8 cellular contexts compared by ENCODE assay signal in the genomic region with DNA sequence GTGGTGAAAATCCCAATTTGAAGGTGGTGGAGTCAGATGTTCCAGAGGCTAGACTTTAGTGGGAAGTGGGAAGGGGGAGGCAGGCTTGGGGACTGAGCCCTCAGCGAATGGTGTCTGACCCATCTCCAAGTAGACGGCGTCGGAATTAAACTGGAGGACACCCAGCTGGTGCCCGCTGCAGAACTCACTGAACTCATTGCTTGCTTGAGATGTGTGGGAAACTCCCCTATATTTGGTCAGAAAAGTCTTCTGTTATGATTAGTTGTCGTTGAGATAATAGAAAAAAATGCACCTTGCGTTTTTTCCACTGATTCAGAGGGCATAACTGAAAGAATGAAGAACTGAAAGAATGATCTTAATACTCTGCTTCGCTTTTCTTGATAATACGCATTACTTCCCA. TPM values are rescaled to one million over a fixed set of nuclear protein-coding genes. Genes with fewer than 3 reads are reported as not detected.
DNase-seq lines count a peak whose midpoint lies in the region; ATAC-seq lines count a peak whose summit lies in the region.

No MANE protein-coding gene starts in this region.

- H3K27me3 ChIP-seq in BLaER1 treated with 17β-estradiol and CSF1 and Interleukin-3, amounts not matched to agents 10 nM and 100 nM: no peaks in the 10 kb centered on the region
- no peaks in the 10 kb centered on the region for H3K27me3 ChIP-seq in layer of hippocampus (ENCODE audit: control insufficient read depth, insufficient read depth, low read length)

- peak overlapping the region; percentile 88 to 99 (median 95) for H3K9ac ChIP-seq in BLaER1 treated with 17β-estradiol and CSF1 and Interleukin-3, amounts not matched to agents 10 nM and 100 nM

- ATAC-seq in HG02610 (IDR thresholded peaks at IDR 0.05; ENCODE audit: unreplicated experiment): peak; percentile 28
- ATAC-seq in HG03520 (IDR thresholded peaks at IDR 0.05; ENCODE audit: unreplicated experiment): no peak

- H3K27me3 Mint-ChIP-seq in activated naive CD8-positive, alpha-beta T cell: no peaks in the 10 kb centered on the region

- no peaks in the 10 kb centered on the region for H4K20me1 ChIP-seq in BLaER1 treated with 17β-estradiol and CSF1 and Interleukin-3, amounts not matched to agents 10 nM and 100 nM

- H3K36me3 ChIP-seq in BLaER1 treated with 17β-estradiol and CSF1 and Interleukin-3, amounts not matched to agents 10 nM and 100 nM: peaks cover 61 to 70% (median 68%) of the 10 kb centered on the region in 11 experiments

- peak overlapping the region; percentile 67 to 86 (median 75) for H3K4me3 ChIP-seq in BLaER1 treated with 17β-estradiol and CSF1 and Interleukin-3, amounts not matched to agents 10 nM and 100 nM

- peaks cover 79 to 89% (median 86%) of the 10 kb centered on the region in 11 experiments for H3K9me3 ChIP-seq in BLaER1 treated with 17β-estradiol and CSF1 and Interleukin-3, amounts not matched to agents 10 nM and 100 nM (replicated peaks in 1 of 11)

- peak overlapping the region; percentile 97 for H3K4me3 Mint-ChIP-seq in activated naive CD8-positive, alpha-beta T cell

- peak overlapping the region; percentile 100 for H3K27ac Mint-ChIP-seq in activated naive CD8-positive, alpha-beta T cell

- H3K36me3 Mint-ChIP-seq in activated naive CD8-positive, alpha-beta T cell: peaks cover 58% of the 10 kb centered on the region

- peaks cover 35% of the 10 kb centered on the region for H3K4me1 Mint-ChIP-seq in activated naive CD8-positive, alpha-beta T cell (ENCODE audit: low read depth)

- H3K4me1 ChIP-seq in BLaER1 treated with 17β-estradiol and CSF1 and Interleukin-3, amounts not matched to agents 10 nM and 100 nM: peaks cover 12 to 22% (median 19%) of the 10 kb centered on the region in 10 experiments; a peak in 19 of 20 replicates

- peak overlapping the region; percentile 89 to 99 (median 97) for H3K27ac ChIP-seq in BLaER1 treated with 17β-estradiol and CSF1 and Interleukin-3, amounts not matched to agents 10 nM and 100 nM
- peak overlapping the region; percentile 99 for H3K27ac ChIP-seq in layer of hippocampus (ENCODE audit: low read depth, low read length)
- H3K27ac ChIP-seq in temporal lobe (ENCODE audit: low read depth, low read length): peak overlapping the region; percentile 80

- peaks cover 39% of the 10 kb centered on the region for H3K9me3 Mint-ChIP-seq in activated naive CD8-positive, alpha-beta T cell (ENCODE audit: low read depth)

- DNase-seq in SHP77 (lab: John Stamatoyannopoulos, UW) (no peak), KG1 (lab: John Stamatoyannopoulos, UW) (no peak)

- H3K4me2 ChIP-seq in BLaER1 treated with 17β-estradiol and CSF1 and Interleukin-3, amounts not matched to agents 10 nM and 100 nM: peak overlapping the region; percentile 75 to 94 (median 87)

RNA-seq across cellular contexts. Expression of a gene that starts 0.9 kb away (rescaled TPM):
- 25.1 TPM for total RNA-seq in temporal lobe

RNA-seq across cellular contexts. Expression of a gene that starts 9.9 kb away (rescaled TPM):
- 5.2 TPM for total RNA-seq in temporal lobe
